Comparison of ENCODE assay signal across 1 cellular context in the genomic region with DNA sequence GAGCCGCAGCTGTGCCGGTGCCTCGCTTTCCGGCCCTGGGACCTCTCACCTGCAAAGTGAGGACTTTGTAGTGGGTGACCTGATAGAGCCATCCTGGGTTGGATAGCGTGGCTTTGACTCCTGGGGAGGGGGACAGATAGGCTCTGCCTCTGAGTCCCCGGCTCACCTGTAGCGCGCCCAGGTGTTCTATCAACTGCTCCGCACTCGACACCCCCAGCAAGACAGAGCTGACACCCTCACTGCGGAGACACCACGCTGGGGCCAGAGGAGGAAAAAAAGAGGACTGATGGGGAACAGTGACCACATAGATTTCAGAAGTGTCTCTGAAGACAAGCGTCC.
TF ChIP-seq lines count a peak whose summit lies in the region.

No MANE protein-coding gene starts in this region.

TF ChIP-seq in GM12878, 131 proteins besides CTCF, POLR2A, EP300 and RAD21:
- TF ChIP-seq, protein P1, sequence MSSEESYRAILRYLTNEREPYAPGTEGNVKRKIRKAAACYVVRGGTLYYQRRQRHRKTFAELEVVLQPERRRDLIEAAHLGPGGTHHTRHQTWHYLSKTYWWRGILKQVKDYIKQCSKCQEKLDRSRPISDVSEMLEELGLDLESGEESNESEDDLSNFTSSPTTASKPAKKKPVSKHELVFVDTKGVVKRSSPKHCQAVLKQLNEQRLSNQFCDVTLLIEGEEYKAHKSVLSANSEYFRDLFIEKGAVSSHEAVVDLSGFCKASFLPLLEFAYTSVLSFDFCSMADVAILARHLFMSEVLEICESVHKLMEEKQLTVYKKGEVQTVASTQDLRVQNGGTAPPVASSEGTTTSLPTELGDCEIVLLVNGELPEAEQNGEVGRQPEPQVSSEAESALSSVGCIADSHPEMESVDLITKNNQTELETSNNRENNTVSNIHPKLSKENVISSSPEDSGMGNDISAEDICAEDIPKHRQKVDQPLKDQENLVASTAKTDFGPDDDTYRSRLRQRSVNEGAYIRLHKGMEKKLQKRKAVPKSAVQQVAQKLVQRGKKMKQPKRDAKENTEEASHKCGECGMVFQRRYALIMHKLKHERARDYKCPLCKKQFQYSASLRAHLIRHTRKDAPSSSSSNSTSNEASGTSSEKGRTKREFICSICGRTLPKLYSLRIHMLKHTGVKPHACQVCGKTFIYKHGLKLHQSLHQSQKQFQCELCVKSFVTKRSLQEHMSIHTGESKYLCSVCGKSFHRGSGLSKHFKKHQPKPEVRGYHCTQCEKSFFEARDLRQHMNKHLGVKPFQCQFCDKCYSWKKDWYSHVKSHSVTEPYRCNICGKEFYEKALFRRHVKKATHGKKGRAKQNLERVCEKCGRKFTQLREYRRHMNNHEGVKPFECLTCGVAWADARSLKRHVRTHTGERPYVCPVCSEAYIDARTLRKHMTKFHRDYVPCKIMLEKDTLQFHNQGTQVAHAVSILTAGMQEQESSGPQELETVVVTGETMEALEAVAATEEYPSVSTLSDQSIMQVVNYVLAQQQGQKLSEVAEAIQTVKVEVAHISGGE (CRISPR knock-in tag; IDR thresholded peaks at IDR 0.05), result no peak
- no peak for TF ChIP-seq SPI1 (IDR thresholded peaks at IDR 0.05; ENCODE audit: borderline replicate concordance, insufficient read depth, low read depth, low read length)
- TF ChIP-seq DPF2 (IDR thresholded peaks at IDR 0.05), result 0 out of 2 replicates have a peak, but pooled peaks have one; percentile 2
- no peak for TF ChIP-seq HDAC2 (IDR thresholded peaks at IDR 0.05)
- no peak for TF ChIP-seq TARDBP (IDR thresholded peaks at IDR 0.05; ENCODE audit: borderline replicate concordance)
- TF ChIP-seq, protein P2, sequence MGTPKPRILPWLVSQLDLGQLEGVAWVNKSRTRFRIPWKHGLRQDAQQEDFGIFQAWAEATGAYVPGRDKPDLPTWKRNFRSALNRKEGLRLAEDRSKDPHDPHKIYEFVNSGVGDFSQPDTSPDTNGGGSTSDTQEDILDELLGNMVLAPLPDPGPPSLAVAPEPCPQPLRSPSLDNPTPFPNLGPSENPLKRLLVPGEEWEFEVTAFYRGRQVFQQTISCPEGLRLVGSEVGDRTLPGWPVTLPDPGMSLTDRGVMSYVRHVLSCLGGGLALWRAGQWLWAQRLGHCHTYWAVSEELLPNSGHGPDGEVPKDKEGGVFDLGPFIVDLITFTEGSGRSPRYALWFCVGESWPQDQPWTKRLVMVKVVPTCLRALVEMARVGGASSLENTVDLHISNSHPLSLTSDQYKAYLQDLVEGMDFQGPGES (IDR thresholded peaks at IDR 0.05), result no peak
- TF ChIP-seq, protein P3, sequence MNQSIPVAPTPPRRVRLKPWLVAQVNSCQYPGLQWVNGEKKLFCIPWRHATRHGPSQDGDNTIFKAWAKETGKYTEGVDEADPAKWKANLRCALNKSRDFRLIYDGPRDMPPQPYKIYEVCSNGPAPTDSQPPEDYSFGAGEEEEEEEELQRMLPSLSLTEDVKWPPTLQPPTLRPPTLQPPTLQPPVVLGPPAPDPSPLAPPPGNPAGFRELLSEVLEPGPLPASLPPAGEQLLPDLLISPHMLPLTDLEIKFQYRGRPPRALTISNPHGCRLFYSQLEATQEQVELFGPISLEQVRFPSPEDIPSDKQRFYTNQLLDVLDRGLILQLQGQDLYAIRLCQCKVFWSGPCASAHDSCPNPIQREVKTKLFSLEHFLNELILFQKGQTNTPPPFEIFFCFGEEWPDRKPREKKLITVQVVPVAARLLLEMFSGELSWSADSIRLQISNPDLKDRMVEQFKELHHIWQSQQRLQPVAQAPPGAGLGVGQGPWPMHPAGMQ (IDR thresholded peaks at IDR 0.05; ENCODE audit: borderline replicate concordance), result no peak
- no peak for TF ChIP-seq RAD51 (IDR thresholded peaks at IDR 0.05)
- TF ChIP-seq GATAD2B (conservative IDR thresholded peaks at IDR 0.05; ENCODE audit: low read depth), result 0 out of 2 replicates have a peak, but pooled peaks have one; percentile 1
- no peak for TF ChIP-seq SIN3A (IDR thresholded peaks at IDR 0.05; ENCODE audit: low read depth, low read length)
- no peak for TF ChIP-seq MTA2 (IDR thresholded peaks at IDR 0.05; ENCODE audit: low read depth)
- TF ChIP-seq MEF2A (IDR thresholded peaks at IDR 0.05; ENCODE audit: insufficient read depth, low read depth, low read length), result no peak
- TF ChIP-seq POLR2AphosphoS5 (IDR thresholded peaks at IDR 0.05; ENCODE audit: low read length), result no peak
- TF ChIP-seq ATF3 (IDR thresholded peaks at IDR 0.05; ENCODE audit: borderline replicate concordance, extremely low read depth, low read depth, low read length), result no peak
